ENCODE assay signal across 11 cellular contexts in the genomic region with DNA sequence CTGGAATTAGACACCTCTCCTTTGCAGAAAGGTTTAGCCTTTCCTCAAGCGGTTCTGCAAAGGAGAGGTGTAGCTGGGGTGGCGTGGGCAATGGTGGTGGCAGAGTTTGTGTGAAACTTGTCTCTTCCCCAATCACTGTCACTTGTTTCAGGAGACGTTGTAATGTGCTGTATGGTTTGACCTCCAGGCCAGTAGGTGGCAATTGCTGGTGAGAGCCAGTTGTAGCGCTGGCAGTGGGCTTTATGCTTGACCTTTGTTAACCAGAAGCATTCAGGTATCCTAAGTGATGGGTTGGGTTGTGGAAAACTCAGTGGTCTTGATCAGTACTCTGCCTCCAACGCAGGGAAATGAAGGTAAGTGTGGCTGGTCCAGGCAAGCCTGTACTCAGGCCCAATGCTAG. TPM values are rescaled to one million over a fixed set of nuclear protein-coding genes. Genes with fewer than 3 reads are reported as not detected.
"Had no signal": no experiment of that assay in that cellular context is flagged by ENCODE, and none has a peak within 500 bp of the region (broad histone marks: within the 10 kb centered on the region; RNA-seq: fewer than 3 reads in every experiment).

No MANE protein-coding gene starts in this region.

- H3K4me1 Mint-ChIP-seq: neural crest cell had no signal

- H3K27ac Mint-ChIP-seq: effector memory CD8-positive, alpha-beta T cell; stimulated activated effector memory CD8-positive, alpha-beta T cell treated with anti-CD3 and anti-CD28 coated beads, Interleukin-12 subunit alpha, Interleukin-12 subunit beta, amount 100 ng/mL, for 72 hours; T-helper 1 cell treated with Interleukin-12 subunit alpha and Interleukin-12 subunit beta and Interleukin-4 antibody, amounts not matched to agents 30 μg/mL and 1 μg/mL, for 36 hours had no signal

- H3K27me3 ChIP-seq: foreskin keratinocyte, thyroid gland, uterus had no signal

- H3K4me3 Mint-ChIP-seq: effector memory CD8-positive, alpha-beta T cell; neural crest cell; stimulated activated effector memory CD8-positive, alpha-beta T cell treated with anti-CD3 and anti-CD28 coated beads, Interleukin-12 subunit alpha, Interleukin-12 subunit beta, amount 100 ng/mL, for 72 hours; T-helper 1 cell treated with Interleukin-12 subunit alpha and Interleukin-12 subunit beta and Interleukin-4 antibody, amounts not matched to agents 30 μg/mL and 1 μg/mL, for 36 hours had no signal

- ATAC-seq: foreskin keratinocyte had no signal

- H3K9me3 ChIP-seq: ovary, thyroid gland, uterus had no signal

- H3K4me3 ChIP-seq: ovary, thyroid gland, uterus had no signal

- H3K36me3 Mint-ChIP-seq: stimulated activated effector memory CD8-positive, alpha-beta T cell treated with anti-CD3 and anti-CD28 coated beads, Interleukin-12 subunit alpha, Interleukin-12 subunit beta, amount 100 ng/mL, for 72 hours had no signal

- H3K9me3 Mint-ChIP-seq: effector memory CD8-positive, alpha-beta T cell; stimulated activated effector memory CD8-positive, alpha-beta T cell treated with anti-CD3 and anti-CD28 coated beads, Interleukin-12 subunit alpha, Interleukin-12 subunit beta, amount 100 ng/mL, for 72 hours; T-helper 1 cell treated with Interleukin-12 subunit alpha and Interleukin-12 subunit beta and Interleukin-4 antibody, amounts not matched to agents 30 μg/mL and 1 μg/mL, for 36 hours had no signal

- H3K36me3 ChIP-seq: ovary, thyroid gland, uterus had no signal

- H3K27ac ChIP-seq: foreskin keratinocyte, ovary, thyroid gland, uterus had no signal

- DNase-seq: aorta, ovary, thyroid gland, uterus had no signal

- H3K4me1 ChIP-seq: foreskin keratinocyte, thyroid gland, uterus had no signal

RNA-seq across cellular contexts. Expression of a gene that starts 12.7 kb away (rescaled TPM):
- total RNA-seq: activated CD8-positive, alpha-beta memory T cell treated with anti-CD3 and anti-CD28 coated beads for 36 hours; foreskin keratinocyte; neural crest cell; renal cortical epithelial cell had no signal
- polyA plus RNA-seq: foreskin keratinocyte had no signal

RNA-seq across cellular contexts. Expression of a gene that starts 13.3 kb away (rescaled TPM):
- total RNA-seq: activated CD8-positive, alpha-beta memory T cell treated with anti-CD3 and anti-CD28 coated beads for 36 hours; aorta; foreskin keratinocyte; neural crest cell; renal cortical epithelial cell; thyroid gland; uterus had no signal
- polyA plus RNA-seq: aorta, foreskin keratinocyte had no signal

RNA-seq across cellular contexts. Expression of a gene that starts 39.1 kb away (rescaled TPM):
- total RNA-seq: foreskin keratinocyte, neural crest cell, renal cortical epithelial cell had no signal
- polyA plus RNA-seq: foreskin keratinocyte had no signal

RNA-seq across cellular contexts. Expression of a gene that starts 44.7 kb away (rescaled TPM):
- total RNA-seq: activated CD8-positive, alpha-beta memory T cell treated with anti-CD3 and anti-CD28 coated beads for 36 hours; foreskin keratinocyte; neural crest cell; renal cortical epithelial cell had no signal
- polyA plus RNA-seq: foreskin keratinocyte had no signal
